28 cellular contexts compared by ENCODE assay signal in genomic region chr6:45717715-45718114, GRCh38.
"Had no signal": no experiment of that assay in that cellular context is flagged by ENCODE, and none has a peak within 500 bp of the region (broad histone marks: within the 10 kb centered on the region; RNA-seq: fewer than 3 reads in every experiment).

No MANE protein-coding gene starts in this region.

- H3K36me3 Mint-ChIP-seq: activated naive CD4-positive, alpha-beta T cell treated with anti-CD3 and anti-CD28 coated beads, Interleukin-2, amount 10 ng/mL, durations not matched to agents 7 days and 5 days; brain; WTC11 had no signal

- H3K9ac ChIP-seq: SK-N-SH had no signal

- H3K27me3 Mint-ChIP-seq: central memory CD8-positive, alpha-beta T cell had no signal

- H3K4me3 ChIP-seq: ascending aorta, MG63 had no signal

- H3K27ac Mint-ChIP-seq: activated CD4-positive, alpha-beta T cell treated with anti-CD3 and anti-CD28 coated beads, Interleukin-2, amount 10 ng/mL, durations not matched to agents 24 days and 14 days; activated naive CD4-positive, alpha-beta T cell treated with anti-CD3 and anti-CD28 coated beads, Interleukin-2, amount 10 ng/mL, durations not matched to agents 7 days and 5 days; brain; WTC11 had no signal

- H3K27me3 ChIP-seq: ascending aorta, MG63 had no signal

- DNase-seq: activated CD4-positive, alpha-beta T cell treated with anti-CD3 and anti-CD28 coated beads, Interleukin-2, amount 10 ng/mL, durations not matched to agents 24 days and 14 days; activated CD4-positive, alpha-beta T cell treated with anti-CD3 and anti-CD28 coated beads, Interleukin-2, amount 50 U/mL, for 48 hours; activated CD4-positive, CD25-positive, alpha-beta regulatory T cell treated with anti-CD3 and anti-CD28 coated beads, Interleukin-2, amount 50 U/mL, for 72 hours; activated gamma-delta T cell; activated naive CD4-positive, alpha-beta T cell treated with anti-CD3 and anti-CD28 coated beads, Interleukin-2, amount 10 ng/mL, durations not matched to agents 7 days and 5 days; amniotic stem cell; MG63; MV-4-11; NCI-H1092 treated with DMSO at 0.1 percent for 48 hours; NCI-H1417 treated with DMSO at 0.1 percent for 48 hours; NCI-H1694; NCI-H2029; NCI-H345; NCI-H510A; NCI-H526 treated with DMSO at 0.1 percent for 48 hours; NCI-H82; NK-92 treated with Interleukin-12 subunit alpha and Interleukin-12 subunit beta, amount 100 ng/mL, for 24 hours; OCI-M1; RPMI8226; SK-N-SH; T-helper 1 cell; T-helper 9 cell had no signal

- H3K36me3 ChIP-seq: ascending aorta, MG63 had no signal

- H3K4me3 Mint-ChIP-seq: activated CD4-positive, alpha-beta T cell treated with anti-CD3 and anti-CD28 coated beads, Interleukin-2, amount 10 ng/mL, durations not matched to agents 24 days and 14 days; activated naive CD4-positive, alpha-beta T cell treated with anti-CD3 and anti-CD28 coated beads, Interleukin-2, amount 10 ng/mL, durations not matched to agents 7 days and 5 days; brain; central memory CD8-positive, alpha-beta T cell; WTC11 had no signal

- H3K9me3 ChIP-seq: ascending aorta, MG63, SK-N-SH had no signal

- H3K4me2 ChIP-seq: SK-N-SH had no signal

- ATAC-seq: Panc1, Right ventricle myocardium inferior, WTC11 had no signal

- H3K27ac ChIP-seq: ascending aorta had no signal
